ENCODE assay signal across 24 cellular contexts in genomic region chr19:10217085-10217484, GRCh38.
"Had no signal": no experiment of that assay in that cellular context is flagged by ENCODE, and none has a peak within 500 bp of the region (broad histone marks: within the 10 kb centered on the region; RNA-seq: fewer than 3 reads in every experiment).

No MANE protein-coding gene starts in this region.

- ATAC-seq: Panc1, PC-3, T-cell had no signal

- H3K27ac ChIP-seq: RWPE1 had no signal

- H3K4me2 ChIP-seq: SK-N-SH had no signal

- H3K36me3 Mint-ChIP-seq: IgD-negative memory B cell, T-cell had no signal

- H3K9ac ChIP-seq: SK-N-SH had no signal

- H3K9me3 Mint-ChIP-seq: IgD-negative memory B cell, T-cell had no signal

- H3K4me3 Mint-ChIP-seq: IgD-negative memory B cell, T-cell had no signal

- H3K27ac Mint-ChIP-seq: IgD-negative memory B cell, T-cell had no signal

- DNase-seq: Karpas-422, KBM-7, MM.1S, NCI-H1048, NCI-H1105, NCI-H1417, NCI-H1436 treated with DMSO at 0.1 percent for 48 hours, NCI-H1694, NCI-H187 treated with DMSO at 0.1 percent for 48 hours, NCI-H2029 treated with DMSO at 0.1 percent for 48 hours, NCI-H2171 treated with DMSO at 0.1 percent for 48 hours, NCI-H345, NCI-H446 treated with DMSO at 0.1 percent for 48 hours, NCI-H510A treated with DMSO at 0.1 percent for 48 hours, NCI-H526 treated with DMSO at 0.1 percent for 48 hours, NCI-H774, PC-3, SHP77, SK-N-SH, SW 1271, T-cell had no signal

- H3K27me3 Mint-ChIP-seq: T-cell had no signal

- H3K9me3 ChIP-seq: SK-N-SH had no signal
